ENCODE assay signal across 9 cellular contexts in genomic region chr6:20056350-20056992, GRCh38.
DNase-seq lines count a peak whose midpoint lies in the region; ATAC-seq and TF ChIP-seq lines count a peak whose summit lies in the region.
"Had no signal": no experiment of that assay in that cellular context is flagged by ENCODE, and none has a peak within 500 bp of the region (broad histone marks: within the 10 kb centered on the region; RNA-seq: fewer than 3 reads in every experiment).

No MANE protein-coding gene starts in this region.

- no peak overlapping the region for H3K18ac ChIP-seq in mesendoderm (ENCODE audit: low read length)

- peaks cover 0 to 2% of the 10 kb centered on the region in 2 donors for H3K27me3 Mint-ChIP-seq in natural killer cell (ENCODE audit: low read depth in 2 of 2)
- peaks cover 0 to 2% of the 10 kb centered on the region in 2 donors for H3K27me3 Mint-ChIP-seq in natural killer cell treated with Interleukin-12 subunit alpha and Interleukin-12 subunit beta and Interleukin-15 and Interleukin-18, amount 100 ng/mL, for 72 hours
- no peaks in the 10 kb centered on the region for H3K27me3 Mint-ChIP-seq in effector memory CD8-positive, alpha-beta T cell
- H3K27me3 Mint-ChIP-seq: central memory CD8-positive, alpha-beta T cell had no signal

- no peak overlapping the region for H3K56ac ChIP-seq in mesendoderm (ENCODE audit: low read length)

- H3K23ac ChIP-seq in mesendoderm (ENCODE audit: low read length): no peak overlapping the region

- H3K27ac ChIP-seq in mesendoderm (ENCODE audit: low read depth, low read length): no peak overlapping the region

- no peak overlapping the region for H2BK5ac ChIP-seq in mesendoderm (ENCODE audit: low read length)

- H3K4me1 Mint-ChIP-seq in natural killer cell: peaks cover 0 to 9% of the 10 kb centered on the region in 2 donors
- peaks cover 0 to 4% of the 10 kb centered on the region in 2 donors for H3K4me1 Mint-ChIP-seq in natural killer cell treated with Interleukin-12 subunit alpha and Interleukin-12 subunit beta and Interleukin-15 and Interleukin-18, amount 100 ng/mL, for 72 hours (ENCODE audit: low read depth in 2 of 2)
- H3K4me1 Mint-ChIP-seq in effector memory CD8-positive, alpha-beta T cell (ENCODE audit: low read depth in 2 of 2): no peaks in the 10 kb centered on the region
- H3K4me1 Mint-ChIP-seq: central memory CD8-positive, alpha-beta T cell had no signal

- intact Hi-C loops in natural killer cell (cut with micrococcal nuclease): loop anchor here (1.0 to 10.0 kb wide), 2 partner anchors 1460 to 1732 kb away; no protein-coding TSS in a partner anchor

- no CpG with 5 or more reads among the region's 4 CpGs for WGBS in mesendoderm (ENCODE audit: extremely low coverage, insufficient coverage, low lambda C conversion rate)

- H3K4me3 ChIP-seq in mesendoderm (ENCODE audit: low read length): no peak overlapping the region

- ATAC-seq in natural killer cell (no peak), HG03520 (IDR thresholded peaks at IDR 0.05; ENCODE audit: unreplicated experiment) (peak; percentile 54), HG02970 (IDR thresholded peaks at IDR 0.05; ENCODE audit: low FRiP score, unreplicated experiment) (no peak)
- no peak for ATAC-seq in natural killer cell treated with Interleukin-12 subunit alpha and Interleukin-12 subunit beta and Interleukin-15 and Interleukin-18, amount 100 ng/mL, for 72 hours
- ATAC-seq in effector memory CD8-positive, alpha-beta T cell (replicated peaks): no peak

- no peak overlapping the region for H2BK15ac ChIP-seq in mesendoderm (replicated peaks; ENCODE audit: low read depth)

- no peak overlapping the region for H3K27ac Mint-ChIP-seq in natural killer cell
- no peak overlapping the region for H3K27ac Mint-ChIP-seq in natural killer cell treated with Interleukin-12 subunit alpha and Interleukin-12 subunit beta and Interleukin-15 and Interleukin-18, amount 100 ng/mL, for 72 hours
- no peak overlapping the region for H3K27ac Mint-ChIP-seq in effector memory CD8-positive, alpha-beta T cell

- no peak overlapping the region for H3K4ac ChIP-seq in mesendoderm (ENCODE audit: low read depth, low read length)

- no peak overlapping the region for H4K8ac ChIP-seq in mesendoderm (ENCODE audit: low read depth, low read length)

- H2AK5ac ChIP-seq in mesendoderm (ENCODE audit: low read length): no peak overlapping the region

- no peaks in the 10 kb centered on the region for H3K9me3 Mint-ChIP-seq in natural killer cell
- H3K9me3 Mint-ChIP-seq in natural killer cell treated with Interleukin-12 subunit alpha and Interleukin-12 subunit beta and Interleukin-15 and Interleukin-18, amount 100 ng/mL, for 72 hours: no peaks in the 10 kb centered on the region
- no peaks in the 10 kb centered on the region for H3K9me3 Mint-ChIP-seq in effector memory CD8-positive, alpha-beta T cell
- H3K9me3 Mint-ChIP-seq: central memory CD8-positive, alpha-beta T cell had no signal

- H2BK120ac ChIP-seq in mesendoderm (ENCODE audit: low read depth, low read length): no peak overlapping the region

- H3K9ac ChIP-seq in mesendoderm (ENCODE audit: low read length): no peak overlapping the region

- no peak overlapping the region for H4K5ac ChIP-seq in mesendoderm (ENCODE audit: low read length)

- H3K36me3 Mint-ChIP-seq in natural killer cell: no peaks in the 10 kb centered on the region
- no peaks in the 10 kb centered on the region for H3K36me3 Mint-ChIP-seq in natural killer cell treated with Interleukin-12 subunit alpha and Interleukin-12 subunit beta and Interleukin-15 and Interleukin-18, amount 100 ng/mL, for 72 hours
- peaks cover 5% of the 10 kb centered on the region for H3K36me3 Mint-ChIP-seq in effector memory CD8-positive, alpha-beta T cell (ENCODE audit: insufficient read depth)

- H3K4me1 ChIP-seq in mesendoderm (ENCODE audit: control insufficient read depth, low read depth, low read length): no peaks in the 10 kb centered on the region

- peak; percentile 54 for TF ChIP-seq CTCF in natural killer cell (IDR thresholded peaks at IDR 0.05)

- H3K79me2 ChIP-seq in mesendoderm (ENCODE audit: control insufficient read depth, insufficient read depth, low read length): no peaks in the 10 kb centered on the region

- H3K36me3 ChIP-seq in mesendoderm (ENCODE audit: control insufficient read depth, insufficient read depth, low read length): no peaks in the 10 kb centered on the region

- H3K4me2 ChIP-seq in mesendoderm (ENCODE audit: low read length): no peak overlapping the region

- H3K27me3 ChIP-seq in mesendoderm (ENCODE audit: insufficient read depth, low read length, poor library complexity): no peaks in the 10 kb centered on the region

- no peak overlapping the region for H3K4me3 Mint-ChIP-seq in natural killer cell
- H3K4me3 Mint-ChIP-seq in natural killer cell treated with Interleukin-12 subunit alpha and Interleukin-12 subunit beta and Interleukin-15 and Interleukin-18, amount 100 ng/mL, for 72 hours: no peak overlapping the region
- H3K4me3 Mint-ChIP-seq in effector memory CD8-positive, alpha-beta T cell: no peak overlapping the region
- H3K4me3 Mint-ChIP-seq: central memory CD8-positive, alpha-beta T cell had no signal

- H3K79me1 ChIP-seq in mesendoderm (ENCODE audit: low read length): no peaks in the 10 kb centered on the region

- DNase-seq in natural killer cell (no peak), NCI-H526 treated with DMSO at 0.1 percent for 48 hours (lab: John Stamatoyannopoulos, UW) (peak; percentile 30), cerebellum (ENCODE audit: low spot score) (peak; percentile 30), mesendoderm (peak; percentile 59)
- DNase-seq in natural killer cell treated with Interleukin-12 subunit alpha and Interleukin-12 subunit beta and Interleukin-15 and Interleukin-18, amount 100 ng/mL, for 72 hours (ENCODE audit: low spot score): no peak
- no peak for DNase-seq in effector memory CD8-positive, alpha-beta T cell

Comparison
In these comparisons a context has a peak if more than half of its experiments do, and no peak if none do; other contexts are left out.
1. DNase-seq: peak in NCI-H526 treated with DMSO at 0.1 percent for 48 hours (single experiment), cerebellum (single experiment) and mesendoderm (single experiment); none in natural killer cell (single experiment), natural killer cell treated with Interleukin-12 subunit alpha and Interleukin-12 subunit beta and Interleukin-15 and Interleukin-18, amount 100 ng/mL, for 72 hours (single experiment) and effector memory CD8-positive, alpha-beta T cell (0 of 3).